ENCODE assay signal across 8 cellular contexts in the genomic region with DNA sequence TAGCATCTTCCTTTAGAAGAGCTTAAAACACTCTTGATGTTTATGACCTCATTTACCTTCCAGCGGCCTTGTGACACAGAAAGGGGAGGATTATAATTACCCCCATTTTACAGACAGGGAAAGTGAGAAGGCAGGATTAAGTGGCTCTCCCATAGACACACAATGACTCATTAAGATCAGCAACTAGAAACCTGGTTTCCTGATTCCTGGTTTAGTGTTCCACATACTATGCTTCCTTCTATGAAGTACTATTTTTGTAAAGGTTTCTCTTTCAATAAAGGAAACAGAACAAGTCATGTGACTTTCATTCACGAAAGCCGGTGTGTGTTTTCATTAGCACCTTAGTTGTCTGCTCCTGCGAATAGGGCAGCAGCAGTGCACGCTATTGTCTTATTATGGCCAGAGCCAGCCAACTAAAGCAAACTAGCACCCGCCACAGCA. TPM values are rescaled to one million over a fixed set of nuclear protein-coding genes. Genes with fewer than 3 reads are reported as not detected.
DNase-seq lines count a peak whose midpoint lies in the region; ATAC-seq, FAIRE-seq and TF ChIP-seq lines count a peak whose summit lies in the region.

No MANE protein-coding gene starts in this region.

- H3K27me3 ChIP-seq in effector memory CD4-positive, alpha-beta T cell (replicated peaks; ENCODE audit: control insufficient read depth, insufficient read depth, low read length, poor library complexity, severe bottlenecking), result no peaks in the 10 kb centered on the region

- H3K27ac ChIP-seq in effector memory CD4-positive, alpha-beta T cell (ENCODE audit: insufficient read depth, low read length, poor library complexity, severe bottlenecking), result no peak overlapping the region

- peaks cover 9% of the 10 kb centered on the region for H3K36me3 Mint-ChIP-seq in stimulated activated effector memory CD8-positive, alpha-beta T cell treated with anti-CD3 and anti-CD28 coated beads, Interleukin-12 subunit alpha, Interleukin-12 subunit beta, amount 100 ng/mL, for 72 hours

- no peak overlapping the region for H3K27ac Mint-ChIP-seq in stimulated activated effector memory CD8-positive, alpha-beta T cell treated with anti-CD3 and anti-CD28 coated beads, Interleukin-12 subunit alpha, Interleukin-12 subunit beta, amount 100 ng/mL, for 72 hours

- H3K4me1 Mint-ChIP-seq in stimulated activated effector memory CD8-positive, alpha-beta T cell treated with anti-CD3 and anti-CD28 coated beads, Interleukin-12 subunit alpha, Interleukin-12 subunit beta, amount 100 ng/mL, for 72 hours, result peaks cover 29% of the 10 kb centered on the region

- H3K4me3 Mint-ChIP-seq in stimulated activated effector memory CD8-positive, alpha-beta T cell treated with anti-CD3 and anti-CD28 coated beads, Interleukin-12 subunit alpha, Interleukin-12 subunit beta, amount 100 ng/mL, for 72 hours, result no peak overlapping the region

- peaks cover 36% of the 10 kb centered on the region for H3K4me1 ChIP-seq in effector memory CD4-positive, alpha-beta T cell (ENCODE audit: control insufficient read depth, insufficient read depth, low read length, poor library complexity, severe bottlenecking)

- no peak for TF ChIP-seq CTCF in epithelial cell of esophagus (IDR thresholded peaks at IDR 0.05; ENCODE audit: insufficient read depth, low read depth, low read length, missing control alignments)

- FAIRE-seq in frontal cortex (lab: Jason Lieb, UNC), result no peak

- H3K4me3 ChIP-seq in epithelial cell of esophagus (ENCODE audit: low read length), result peak overlapping the region; percentile 1
- H3K4me3 ChIP-seq in effector memory CD4-positive, alpha-beta T cell (ENCODE audit: insufficient read depth, low read depth, low read length, poor library complexity, severe bottlenecking), result no peak overlapping the region

- no peaks in the 10 kb centered on the region for H3K9me3 Mint-ChIP-seq in stimulated activated effector memory CD8-positive, alpha-beta T cell treated with anti-CD3 and anti-CD28 coated beads, Interleukin-12 subunit alpha, Interleukin-12 subunit beta, amount 100 ng/mL, for 72 hours

- no peaks in the 10 kb centered on the region for H3K9me3 ChIP-seq in effector memory CD4-positive, alpha-beta T cell (ENCODE audit: control insufficient read depth, low read length)

- ATAC-seq in activated CD4-positive, CD25-positive, alpha-beta regulatory T cell treated with anti-CD3 and anti-CD28 coated beads, Interleukin-2, amount 50 U/mL, for 24 hours, result peak; percentile 34 to 42
- peak; percentile 52 for ATAC-seq in stimulated activated effector memory CD8-positive, alpha-beta T cell treated with anti-CD3 and anti-CD28 coated beads, Interleukin-12 subunit alpha, Interleukin-12 subunit beta, amount 100 ng/mL, for 72 hours
- no peak for ATAC-seq in GM18873 (IDR thresholded peaks at IDR 0.05; ENCODE audit: low FRiP score, unreplicated experiment)

- H3K36me3 ChIP-seq in effector memory CD4-positive, alpha-beta T cell (ENCODE audit: control insufficient read depth, insufficient read depth, low read length), result no peaks in the 10 kb centered on the region

- DNase-seq in activated CD4-positive, CD25-positive, alpha-beta regulatory T cell treated with anti-CD3 and anti-CD28 coated beads, Interleukin-2, amount 50 U/mL, for 72 hours, result no peak
- DNase-seq in RPMI8226 (peak; percentile 60), epithelial cell of esophagus (ENCODE audit: low read depth) (peak; percentile 83), frontal cortex (ENCODE audit: low spot score in 2 of 2) (no peak)
- no peak for DNase-seq in stimulated activated effector memory CD8-positive, alpha-beta T cell treated with anti-CD3 and anti-CD28 coated beads, Interleukin-12 subunit alpha, Interleukin-12 subunit beta, amount 100 ng/mL, for 72 hours (ENCODE audit: low spot score in 2 of 2)
- DNase-seq in effector memory CD4-positive, alpha-beta T cell, result no peak

RNA-seq across cellular contexts. Expression of gene IRS2, which starts 8.3 kb away (rescaled TPM):
- 10.6 TPM for total RNA-seq in frontal cortex

Comparison
In these comparisons a context has a peak if more than half of its experiments do, and no peak if none do; other contexts are left out.
1. DNase-seq: peak in RPMI8226 (single experiment) and epithelial cell of esophagus (single experiment); none in activated CD4-positive, CD25-positive, alpha-beta regulatory T cell treated with anti-CD3 and anti-CD28 coated beads, Interleukin-2, amount 50 U/mL, for 72 hours (single experiment), stimulated activated effector memory CD8-positive, alpha-beta T cell treated with anti-CD3 and anti-CD28 coated beads, Interleukin-12 subunit alpha, Interleukin-12 subunit beta, amount 100 ng/mL, for 72 hours (0 of 2), effector memory CD4-positive, alpha-beta T cell (0 of 3) and frontal cortex (0 of 2).